In the genomic region with DNA sequence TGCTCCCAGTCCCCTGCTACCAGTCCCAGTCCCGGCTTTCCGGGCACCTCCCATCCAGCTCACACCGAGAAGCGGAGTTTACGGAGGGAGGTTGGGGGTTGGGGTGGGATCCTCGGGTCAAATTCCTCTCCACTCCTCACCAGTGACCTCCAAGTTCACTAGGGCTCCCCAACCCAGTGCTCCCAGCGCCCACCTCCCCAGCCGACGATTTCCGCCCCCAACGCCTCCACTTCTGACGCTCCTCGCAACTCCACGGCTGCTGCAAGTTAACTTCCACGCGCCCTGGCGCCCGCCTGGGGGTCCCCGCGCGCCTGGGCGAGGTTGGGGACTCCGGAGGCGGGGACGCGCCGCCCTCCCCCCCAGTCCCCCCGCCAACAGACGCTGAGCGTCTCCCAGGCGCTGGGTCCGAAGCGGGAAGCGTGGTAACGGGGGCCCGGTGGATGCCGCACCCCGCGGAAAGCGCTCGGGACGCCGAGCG, we compare ENCODE assay signal across 8 cellular contexts. TPM values are rescaled to one million over a fixed set of nuclear protein-coding genes. Genes with fewer than 3 reads are reported as not detected.
DNase-seq lines count a peak whose midpoint lies in the region; ATAC-seq and TF ChIP-seq lines count a peak whose summit lies in the region.

No MANE protein-coding gene starts in this region.

- intact Hi-C loops in esophagus squamous epithelium (cut with DNase I) = no loop called here

- peaks cover 0 to 2% (median 0%) of the 10 kb centered on the region in 3 donors for H3K9me3 Mint-ChIP-seq in IgD-negative memory B cell
- H3K9me3 Mint-ChIP-seq in nephron progenitor cell = peaks cover 10% of the 10 kb centered on the region

- TF ChIP-seq CTCF in esophagus squamous epithelium (IDR thresholded peaks at IDR 0.05) (no peak), nephron progenitor cell (IDR thresholded peaks at IDR 0.05) (no peak)

- TF ChIP-seq POLR2A in esophagus squamous epithelium (IDR thresholded peaks at IDR 0.05) = no peak

- H3K27ac Mint-ChIP-seq in IgD-negative memory B cell = peak overlapping the region in 1 of 3 donors; percentile 71
- H3K27ac Mint-ChIP-seq in nephron progenitor cell = no peak overlapping the region

- no peaks in the 10 kb centered on the region for H3K9me3 ChIP-seq in esophagus squamous epithelium

- DNase-seq in activated CD4-positive, CD25-positive, alpha-beta regulatory T cell (lab: John Stamatoyannopoulos, UW) = no peak
- peak; percentile 56 for DNase-seq in activated CD8-positive, alpha-beta memory T cell treated with anti-CD3 and anti-CD28 coated beads, Interleukin-2, amount 50 U/mL, for 4 hours
- DNase-seq in esophagus squamous epithelium (lab: John Stamatoyannopoulos, UW) = no peak
- DNase-seq in nephron progenitor cell = no peak
- DNase-seq in NCI-H446 treated with DMSO at 0.1 percent for 48 hours (lab: John Stamatoyannopoulos, UW) = no peak

- peak overlapping the region; percentile 90 to 93 (median 91) for H3K27ac ChIP-seq in esophagus squamous epithelium

- H3K36me3 Mint-ChIP-seq in IgD-negative memory B cell = peaks cover 2% of the 10 kb centered on the region
- peaks cover 9% of the 10 kb centered on the region for H3K36me3 Mint-ChIP-seq in nephron progenitor cell (ENCODE audit: low read depth)

- WGBS in esophagus squamous epithelium, 2 donors = 0% methylated on average over 2 to 15 of the region's 44 CpGs

- H3K27me3 Mint-ChIP-seq in IgD-negative memory B cell (no peaks in the 10 kb centered on the region), nephron progenitor cell (ENCODE audit: low read depth, poor library complexity) (peaks cover 14% of the 10 kb centered on the region)

- peaks cover 15 to 64% (median 45%) of the 10 kb centered on the region in 3 donors for H3K4me1 ChIP-seq in esophagus squamous epithelium

- H3K27me3 ChIP-seq in esophagus squamous epithelium = no peaks in the 10 kb centered on the region

- peak; percentile 10 to 22 for ATAC-seq in activated CD4-positive, CD25-positive, alpha-beta regulatory T cell treated with anti-CD3 and anti-CD28 coated beads, Interleukin-2, amount 50 U/mL, for 24 hours
- ATAC-seq in HG03108 (IDR thresholded peaks at IDR 0.05; ENCODE audit: unreplicated experiment) = no peak

- no peaks in the 10 kb centered on the region for H3K36me3 ChIP-seq in esophagus squamous epithelium

- H3K4me1 Mint-ChIP-seq in IgD-negative memory B cell (peaks cover 30 to 38% (median 31%) of the 10 kb centered on the region in 3 donors), nephron progenitor cell (no peaks in the 10 kb centered on the region)

- H3K4me3 ChIP-seq in esophagus squamous epithelium = peak overlapping the region; percentile 80 to 98 (median 80)

- peak overlapping the region; percentile 80 to 96 (median 89) for H3K4me3 Mint-ChIP-seq in IgD-negative memory B cell
- H3K4me3 Mint-ChIP-seq in nephron progenitor cell = peak overlapping the region; percentile 88

RNA-seq across cellular contexts. Expression of a gene that starts 0.5 kb away (rescaled TPM):
- 34.7 TPM for polyA plus RNA-seq in IgD-negative memory B cell
- 10 to 100 TPM; 27.2 to 40.6 (median 32.5) TPM for total RNA-seq in esophagus squamous epithelium

RNA-seq across cellular contexts. Expression of a gene that starts 28.4 kb away (rescaled TPM):
- 1.0 TPM for polyA plus RNA-seq in IgD-negative memory B cell
- under 1 TPM in 1 of 4 donors, not detected in 3; 0.95 TPM for total RNA-seq in esophagus squamous epithelium

RNA-seq across cellular contexts. Expression of a gene that starts 32.4 kb away (rescaled TPM):
- polyA plus RNA-seq in IgD-negative memory B cell = not detected
- total RNA-seq in esophagus squamous epithelium = not detected
